17 cellular contexts compared by ENCODE assay signal in genomic region chr6:157325069-157325805, GRCh38. TPM values are rescaled to one million over a fixed set of nuclear protein-coding genes. Genes with fewer than 3 reads are reported as not detected.
DNase-seq lines count a peak whose midpoint lies in the region; ATAC-seq, FAIRE-seq and TF ChIP-seq lines count a peak whose summit lies in the region.
"Had no signal": no experiment of that assay in that cellular context is flagged by ENCODE, and none has a peak within 500 bp of the region (broad histone marks: within the 10 kb centered on the region; RNA-seq: fewer than 3 reads in every experiment).

No MANE protein-coding gene starts in this region.

- ATAC-seq in RWPE2 (ENCODE audit: low read depth) (no peak), HG03045 (IDR thresholded peaks at IDR 0.05; ENCODE audit: unreplicated experiment) (no peak)
- ATAC-seq: left ventricle myocardium superior; stimulated activated effector memory CD8-positive, alpha-beta T cell treated with anti-CD3 and anti-CD28 coated beads, Interleukin-12 subunit alpha, Interleukin-12 subunit beta, amount 100 ng/mL, for 72 hours had no signal

- H3K27me3 ChIP-seq in RWPE2 (ENCODE audit: insufficient read depth, poor library complexity, severe bottlenecking) = no peaks in the 10 kb centered on the region
- no peaks in the 10 kb centered on the region for H3K27me3 ChIP-seq in endothelial cell of umbilical vein (ENCODE audit: control insufficient read depth in 2 of 2, insufficient read depth in 2 of 2, low read length in 2 of 2)
- peaks cover 42% of the 10 kb centered on the region for H3K27me3 ChIP-seq in neural progenitor cell
- no peaks in the 10 kb centered on the region for H3K27me3 ChIP-seq in SJCRH30
- H3K27me3 ChIP-seq: Peyer's patch had no signal

- H3K9me1 ChIP-seq in endothelial cell of umbilical vein (replicated peaks; ENCODE audit: control insufficient read depth, extremely low read depth, insufficient read depth, low read length) = no peaks in the 10 kb centered on the region

- H3K4me3 Mint-ChIP-seq in activated naive CD4-positive, alpha-beta T cell treated with anti-CD3 and anti-CD28 coated beads, Interleukin-2, amount 10 ng/mL, durations not matched to agents 7 days and 5 days = peak overlapping the region; percentile 3
- H3K4me3 Mint-ChIP-seq in neural progenitor cell = peak overlapping the region; percentile 60

- peaks cover 11% of the 10 kb centered on the region for H3F3A ChIP-seq in neural progenitor cell (ENCODE audit: low read depth)

- no peak overlapping the region for H3K27ac Mint-ChIP-seq in activated naive CD4-positive, alpha-beta T cell treated with anti-CD3 and anti-CD28 coated beads, Interleukin-2, amount 10 ng/mL, durations not matched to agents 7 days and 5 days
- no peak overlapping the region for H3K27ac Mint-ChIP-seq in neural progenitor cell
- H3K27ac Mint-ChIP-seq: endodermal cell; H9; stimulated activated effector memory CD8-positive, alpha-beta T cell treated with anti-CD3 and anti-CD28 coated beads, Interleukin-12 subunit alpha, Interleukin-12 subunit beta, amount 100 ng/mL, for 72 hours had no signal

- no peak overlapping the region for H2AFZ ChIP-seq in endothelial cell of umbilical vein (ENCODE audit: low read depth, low read length)
- no peak overlapping the region for H2AFZ ChIP-seq in neural progenitor cell (replicated peaks)

- H3K9ac ChIP-seq in endothelial cell of umbilical vein (replicated peaks; ENCODE audit: extremely low read depth, insufficient read depth, low read length) (peak overlapping the region; percentile 15), neural progenitor cell (no peak overlapping the region)

- H3K27ac ChIP-seq in RWPE2 (ENCODE audit: poor library complexity, severe bottlenecking) (peak overlapping the region; percentile 15), endothelial cell of umbilical vein (ENCODE audit: insufficient read depth, low read depth, low read length) (peak overlapping the region; percentile 24), neural progenitor cell (no peak overlapping the region), SJCRH30 (no peak overlapping the region)

- CTCF ChIA-PET in activated naive CD4-positive, alpha-beta T cell treated with anti-CD3 and anti-CD28 coated beads, Interleukin-2, amount 10 ng/mL, durations not matched to agents 7 days and 5 days (lab: Charles Lee) = interaction anchor here (1.4 to 7.5 kb wide), 4 partner anchors 9 to 342 kb away, joined by 3 to 56 read pairs (median 39); no protein-coding TSS in a partner anchor
- CTCF ChIA-PET in endothelial cell of umbilical vein (lab: Charles Lee) = interaction anchor here (0.8 to 5.3 kb wide), 7 partner anchors 8 to 193 kb away, joined by 3 to 62 read pairs (median 7); partner anchors contain the start of gene ZDHHC14

- dilution Hi-C loops in endothelial cell of umbilical vein (cut with MboI; ENCODE audit: extremely low pct_ligation_motif_present, low sequenced_read_pairs) = no loop called here

- H3K36me3 Mint-ChIP-seq in activated naive CD4-positive, alpha-beta T cell treated with anti-CD3 and anti-CD28 coated beads, Interleukin-2, amount 10 ng/mL, durations not matched to agents 7 days and 5 days = peaks cover 1% of the 10 kb centered on the region
- H3K36me3 Mint-ChIP-seq in neural progenitor cell = no peaks in the 10 kb centered on the region

- no TSS peak for BruUV-seq in endothelial cell of umbilical vein (replicated peaks; lab: Mats Ljungman, UMichigan)

- peaks cover 37% of the 10 kb centered on the region for H3K4me1 Mint-ChIP-seq in activated naive CD4-positive, alpha-beta T cell treated with anti-CD3 and anti-CD28 coated beads, Interleukin-2, amount 10 ng/mL, durations not matched to agents 7 days and 5 days
- H3K4me1 Mint-ChIP-seq in neural progenitor cell = peaks cover 18% of the 10 kb centered on the region

- H3K27me3 Mint-ChIP-seq in activated naive CD4-positive, alpha-beta T cell treated with anti-CD3 and anti-CD28 coated beads, Interleukin-2, amount 10 ng/mL, durations not matched to agents 7 days and 5 days = peaks cover 60% of the 10 kb centered on the region
- peaks cover 4% of the 10 kb centered on the region for H3K27me3 Mint-ChIP-seq in neural progenitor cell (ENCODE audit: insufficient read depth, low read depth)

- POLR2A ChIA-PET in endothelial cell of umbilical vein (lab: Charles Lee) = no interaction called here

- DNase-seq in activated naive CD4-positive, alpha-beta T cell treated with anti-CD3 and anti-CD28 coated beads, Interleukin-2, amount 10 ng/mL, durations not matched to agents 7 days and 5 days = no peak
- no peak for DNase-seq in activated naive CD4-positive, alpha-beta T cell (lab: John Stamatoyannopoulos, UW)
- DNase-seq in RWPE2 (ENCODE audit: low spot score) (no peak), endothelial cell of umbilical vein (ENCODE audit: low read depth, low spot score) (peak; percentile 49), neural progenitor cell (ENCODE audit: low spot score) (no peak), GM19239 (ENCODE audit: insufficient read length, low spot score) (no peak), SJCRH30 (no peak)
- DNase-seq: activated CD8-positive, alpha-beta memory T cell treated with anti-CD3 and anti-CD28 coated beads, Interleukin-2, amount 50 U/mL, for 4 hours; DND-41; endodermal cell; H9; left ventricle myocardium superior; NCI-H526; Peyer's patch; posterior cingulate gyrus had no signal

- H3K9me3 ChIP-seq in RWPE2 (ENCODE audit: severe bottlenecking) = no peaks in the 10 kb centered on the region
- no peaks in the 10 kb centered on the region for H3K9me3 ChIP-seq in endothelial cell of umbilical vein (replicated peaks; ENCODE audit: control insufficient read depth, insufficient read depth, low read length)
- H3K9me3 ChIP-seq in neural progenitor cell (ENCODE audit: low read depth) = no peaks in the 10 kb centered on the region
- H3K9me3 ChIP-seq in SJCRH30 (replicated peaks) = no peaks in the 10 kb centered on the region
- H3K9me3 ChIP-seq: Peyer's patch had no signal

- H3K4me2 ChIP-seq in endothelial cell of umbilical vein (ENCODE audit: insufficient read depth, low read length) = peak overlapping the region; percentile 57
- no peak overlapping the region for H3K4me2 ChIP-seq in neural progenitor cell

- H3K36me3 ChIP-seq in RWPE2 (ENCODE audit: low read depth) = peaks cover 15% of the 10 kb centered on the region
- H3K36me3 ChIP-seq in endothelial cell of umbilical vein (ENCODE audit: control insufficient read depth in 2 of 2, extremely low read depth in 1 of 2, insufficient read depth in 2 of 2, low read length in 2 of 2) = no peaks in the 10 kb centered on the region
- H3K36me3 ChIP-seq in neural progenitor cell = no peaks in the 10 kb centered on the region
- no peaks in the 10 kb centered on the region for H3K36me3 ChIP-seq in SJCRH30

- H3K4me1 ChIP-seq in RWPE2 (ENCODE audit: insufficient read depth, poor library complexity, severe bottlenecking) (peaks cover 29% of the 10 kb centered on the region), endothelial cell of umbilical vein (ENCODE audit: control insufficient read depth, extremely low read depth, insufficient read depth, low read length) (peaks cover 37% of the 10 kb centered on the region), neural progenitor cell (peaks cover 4% of the 10 kb centered on the region), SJCRH30 (0 out of 2 replicates have a peak, but pooled peaks cover 9% of the 10 kb centered on the region)

- intact Hi-C loops in endothelial cell of umbilical vein (cut with micrococcal nuclease) = loop anchor here (2.0 to 10.0 kb wide), 3 partner anchors 190 to 810 kb away; no protein-coding TSS in a partner anchor

- FAIRE-seq in endothelial cell of umbilical vein (lab: Jason Lieb, UNC) (no peak), GM19239 (lab: Jason Lieb, UNC) (no peak)

- H3K79me2 ChIP-seq in endothelial cell of umbilical vein (ENCODE audit: control insufficient read depth, insufficient read depth, low read length) (peaks cover 8% of the 10 kb centered on the region), neural progenitor cell (ENCODE audit: low read depth) (peaks cover 20% of the 10 kb centered on the region)

- no peaks in the 10 kb centered on the region for H4K20me1 ChIP-seq in endothelial cell of umbilical vein (replicated peaks; ENCODE audit: control insufficient read depth, extremely low read depth, insufficient read depth, low read length)
- H4K20me1 ChIP-seq in neural progenitor cell (ENCODE audit: low read depth) = no peaks in the 10 kb centered on the region

- TF ChIP-seq CTCF in RWPE2 (IDR thresholded peaks at IDR 0.05; ENCODE audit: poor library complexity, severe bottlenecking) (no peak), endothelial cell of umbilical vein (IDR thresholded peaks at IDR 0.05; ENCODE audit: extremely low read depth in 1 of 2, insufficient read depth in 1 of 2, low read depth in 1 of 2, low read length in 2 of 2) (no peak), neural progenitor cell (IDR thresholded peaks at IDR 0.05) (no peak)

- no peak for TF ChIP-seq POLR2A in endothelial cell of umbilical vein (IDR thresholded peaks at IDR 0.05; ENCODE audit: low read depth, low read length)

- no peaks in the 10 kb centered on the region for H3K9me3 Mint-ChIP-seq in activated naive CD4-positive, alpha-beta T cell treated with anti-CD3 and anti-CD28 coated beads, Interleukin-2, amount 10 ng/mL, durations not matched to agents 7 days and 5 days
- H3K9me3 Mint-ChIP-seq in neural progenitor cell = no peaks in the 10 kb centered on the region
- H3K9me3 Mint-ChIP-seq: endodermal cell; H9; stimulated activated effector memory CD8-positive, alpha-beta T cell treated with anti-CD3 and anti-CD28 coated beads, Interleukin-12 subunit alpha, Interleukin-12 subunit beta, amount 100 ng/mL, for 72 hours had no signal

- H3K4me3 ChIP-seq in RWPE2 (ENCODE audit: severe bottlenecking) (no peak overlapping the region), endothelial cell of umbilical vein (replicated peaks in 1 of 3; ENCODE audit: insufficient read depth in 1 of 3, low read depth in 1 of 3, low read length in 3 of 3) (no peak overlapping the region), neural progenitor cell (no peak overlapping the region), SJCRH30 (no peak overlapping the region)
- H3K4me3 ChIP-seq: Peyer's patch had no signal

RNA-seq across cellular contexts. Expression of gene TMEM242, which starts 1.9 kb away (rescaled TPM):
- total RNA-seq in endothelial cell of umbilical vein (15.3 and 15.5 TPM in 2 replicates), neural progenitor cell (ENCODE audit: low replicate concordance) (8.8 and 9.9 TPM in 2 replicates)
- polyA plus RNA-seq in endothelial cell of umbilical vein = 3.4 and 5.3 TPM in 2 replicates
- polyA plus RNA-seq in endothelial cell of umbilical vein (2011; cell fraction: cytosol; rRNA removed) = 7.4 TPM in 2 replicates
- polyA plus RNA-seq in endothelial cell of umbilical vein (2011; cell fraction: nucleus; rRNA removed) = 5.9 and 8.9 TPM in 2 replicates
- polyA plus RNA-seq in endothelial cell of umbilical vein (2012) = 8.0 and 10.3 TPM in 2 replicates
- polyA minus RNA-seq in endothelial cell of umbilical vein = 5.8 and 6.6 TPM in 2 replicates
- polyA minus RNA-seq in endothelial cell of umbilical vein (2011; cell fraction: cytosol; rRNA and poly(A)+ RNA removed) = 1.5 TPM
- polyA minus RNA-seq in endothelial cell of umbilical vein (2011; cell fraction: nucleus; rRNA and poly(A)+ RNA removed) = 6.4 and 11.2 TPM in 2 replicates
- 7.7 and 8.3 TPM in 2 replicates for total RNA-seq in SJCRH30 (2014; rRNA removed; shearing (Covaris generic))

RNA-seq across cellular contexts. Expression of gene ZDHHC14, which starts 55.8 kb away (rescaled TPM):
- total RNA-seq in endothelial cell of umbilical vein (23.0 and 23.6 TPM in 2 replicates), neural progenitor cell (ENCODE audit: low replicate concordance) (7.1 and 14.5 TPM in 2 replicates)
- polyA plus RNA-seq in endothelial cell of umbilical vein = 25.6 and 31.8 TPM in 2 replicates
- 9.7 and 13.7 TPM in 2 replicates for polyA plus RNA-seq in endothelial cell of umbilical vein (2011; cell fraction: cytosol; rRNA removed)
- polyA plus RNA-seq in endothelial cell of umbilical vein (2011; cell fraction: nucleus; rRNA removed) = 19.8 and 21.3 TPM in 2 replicates
- polyA plus RNA-seq in endothelial cell of umbilical vein (2012) = 14.4 and 16.6 TPM in 2 replicates
- polyA minus RNA-seq in endothelial cell of umbilical vein = 18.6 and 24.5 TPM in 2 replicates
- 3.3 TPM for polyA minus RNA-seq in endothelial cell of umbilical vein (2011; cell fraction: cytosol; rRNA and poly(A)+ RNA removed)
- 22.9 and 24.9 TPM in 2 replicates for polyA minus RNA-seq in endothelial cell of umbilical vein (2011; cell fraction: nucleus; rRNA and poly(A)+ RNA removed)
- total RNA-seq in SJCRH30 (2014; rRNA removed; shearing (Covaris generic)) = 5.1 and 5.9 TPM in 2 replicates

Comparison
In these comparisons a context has a peak if more than half of its experiments do, and no peak if none do; other contexts are left out.
1. H3K27ac ChIP-seq: peak in RWPE2 (single experiment) and endothelial cell of umbilical vein (single experiment); none in neural progenitor cell (single experiment) and SJCRH30 (single experiment).